Comparison of ENCODE assay signal across 19 cellular contexts in the genomic region with DNA sequence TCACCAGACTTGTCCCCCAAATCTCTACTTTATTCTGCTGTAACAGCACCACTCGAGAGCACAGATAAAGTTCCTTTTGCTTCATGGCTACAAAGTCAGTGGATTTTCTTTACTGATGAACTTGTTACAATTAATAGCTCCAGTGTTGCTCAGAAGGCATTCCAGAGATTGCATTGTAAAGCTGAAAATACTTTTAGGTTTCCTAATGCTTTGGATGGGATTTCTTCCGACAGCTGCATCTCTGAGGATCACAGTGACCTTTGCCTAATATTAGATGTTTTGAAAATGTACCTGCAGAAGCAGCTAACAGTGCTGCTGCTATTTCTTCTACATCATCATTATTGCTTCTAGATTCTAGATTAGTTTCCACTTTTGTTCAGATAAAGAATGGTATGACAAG. TPM values are rescaled to one million over a fixed set of nuclear protein-coding genes. Genes with fewer than 3 reads are reported as not detected.
"Had no signal": no experiment of that assay in that cellular context is flagged by ENCODE, and none has a peak within 500 bp of the region (broad histone marks: within the 10 kb centered on the region; RNA-seq: fewer than 3 reads in every experiment).

No MANE protein-coding gene starts in this region.

- H3K4me3 Mint-ChIP-seq: endodermal cell; natural killer cell; neural crest cell; stimulated activated effector memory CD8-positive, alpha-beta T cell treated with anti-CD3 and anti-CD28 coated beads, Interleukin-12 subunit alpha, Interleukin-12 subunit beta, amount 100 ng/mL, for 72 hours; stimulated activated naive CD8-positive, alpha-beta T cell treated with anti-CD3 and anti-CD28 coated beads, Interleukin-15, Interleukin-2, amounts not matched to agents 100 ng/mL and 50 ng/mL, for 24 hours had no signal

- H3K27me3 ChIP-seq: foreskin keratinocyte, hepatocyte, ovary, tibial artery had no signal

- H3K9me3 Mint-ChIP-seq: endodermal cell; natural killer cell; neural crest cell; stimulated activated effector memory CD8-positive, alpha-beta T cell treated with anti-CD3 and anti-CD28 coated beads, Interleukin-12 subunit alpha, Interleukin-12 subunit beta, amount 100 ng/mL, for 72 hours; stimulated activated naive CD8-positive, alpha-beta T cell treated with anti-CD3 and anti-CD28 coated beads, Interleukin-15, Interleukin-2, amounts not matched to agents 100 ng/mL and 50 ng/mL, for 24 hours had no signal

- H2AFZ ChIP-seq: hepatocyte had no signal

- H3K36me3 Mint-ChIP-seq: natural killer cell had no signal

- ATAC-seq: foreskin keratinocyte; left colon; natural killer cell; right cardiac atrium; stimulated activated effector memory CD8-positive, alpha-beta T cell treated with anti-CD3 and anti-CD28 coated beads, Interleukin-12 subunit alpha, Interleukin-12 subunit beta, amount 100 ng/mL, for 72 hours had no signal

- H3K4me1 ChIP-seq: tibial artery had no signal

- H3K27ac ChIP-seq: coronary artery, foreskin keratinocyte, hepatocyte, ovary, tibial artery had no signal

- H3K9me3 ChIP-seq: ovary, tibial artery had no signal

- H3K27ac Mint-ChIP-seq: endodermal cell; natural killer cell; stimulated activated effector memory CD8-positive, alpha-beta T cell treated with anti-CD3 and anti-CD28 coated beads, Interleukin-12 subunit alpha, Interleukin-12 subunit beta, amount 100 ng/mL, for 72 hours; stimulated activated naive CD8-positive, alpha-beta T cell treated with anti-CD3 and anti-CD28 coated beads, Interleukin-15, Interleukin-2, amounts not matched to agents 100 ng/mL and 50 ng/mL, for 24 hours had no signal

- DNase-seq: effector CD4-positive, alpha-beta T cell; endodermal cell; erythroblast; foreskin keratinocyte; left colon; mesendoderm; natural killer cell; nucleus accumbens; ovary; right cardiac atrium; stimulated activated CD4-positive, alpha-beta T cell treated with anti-CD3 and anti-CD28 coated beads, Interleukin-4, amount 100 ng/mL, for 1 hour; stimulated activated CD8-positive, alpha-beta memory T cell treated with anti-CD3 and anti-CD28 coated beads, Interleukin-4, amount 100 ng/mL, for 48 hours; tibial artery had no signal

- H3K79me2 ChIP-seq: hepatocyte had no signal

- H3K36me3 ChIP-seq: ovary had no signal

- H3K4me2 ChIP-seq: hepatocyte had no signal

- H3K4me3 ChIP-seq: coronary artery, hepatocyte, ovary, tibial artery had no signal

- H3K4me1 Mint-ChIP-seq: endodermal cell; natural killer cell; neural crest cell; stimulated activated effector memory CD8-positive, alpha-beta T cell treated with anti-CD3 and anti-CD28 coated beads, Interleukin-12 subunit alpha, Interleukin-12 subunit beta, amount 100 ng/mL, for 72 hours had no signal

RNA-seq across cellular contexts. Expression of gene TMEM171, which starts 58.8 kb away (rescaled TPM):
- total RNA-seq: mononuclear cell, neural crest cell, ovary, right cardiac atrium had no signal
- polyA plus RNA-seq: right cardiac atrium had no signal
